ENCODE assay signal across 8 cellular contexts in genomic region chr7:144399946-144400345, GRCh38. TPM values are rescaled to one million over a fixed set of nuclear protein-coding genes. Genes with fewer than 3 reads are reported as not detected.
"Had no signal": no experiment of that assay in that cellular context is flagged by ENCODE, and none has a peak within 500 bp of the region (broad histone marks: within the 10 kb centered on the region; RNA-seq: fewer than 3 reads in every experiment).

No MANE protein-coding gene starts in this region.

- FAIRE-seq: HepG2 had no signal

- H3K9me3 Mint-ChIP-seq: IgD-negative memory B cell had no signal

- ATAC-seq: HCT116, HepG2 had no signal

- H3K4me3 Mint-ChIP-seq: HFFc6, IgD-negative memory B cell had no signal

- H3K27ac Mint-ChIP-seq: HFFc6, IgD-negative memory B cell had no signal

- H3K36me3 Mint-ChIP-seq: IgD-negative memory B cell had no signal

- DNase-seq: GM23248, HFFc6, KBM-7 had no signal

RNA-seq across cellular contexts. Expression of gene NOBOX, which starts 3.5 kb away (rescaled TPM):
- total RNA-seq: GM23248, H4, HepG2, HFFc6, HT1080 had no signal

RNA-seq across cellular contexts. Expression of gene ARHGEF5, which starts 44.7 kb away (rescaled TPM):
- total RNA-seq: HFFc6 had no signal
